ENCODE assay signal across 1 cellular context in the genomic region with DNA sequence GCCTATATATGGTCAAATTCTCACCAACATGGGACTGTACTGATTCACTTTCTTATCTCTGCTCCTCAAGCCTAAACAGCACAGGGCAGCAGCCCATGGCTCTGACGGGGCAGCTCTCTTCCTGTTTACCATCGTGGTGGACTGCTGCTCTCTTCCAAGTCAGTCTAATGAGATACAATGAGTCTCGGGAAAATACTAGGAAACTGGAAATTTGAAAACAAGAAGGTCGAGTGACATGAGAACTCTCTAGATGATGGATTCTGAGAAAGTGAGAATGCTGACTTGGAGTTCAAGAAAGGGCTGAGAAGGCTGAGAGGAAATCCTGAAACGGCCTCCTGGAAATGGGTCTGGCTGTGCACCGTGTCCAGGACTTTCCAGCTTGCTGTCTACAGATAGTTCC.
TF ChIP-seq lines count a peak whose summit lies in the region.

No MANE protein-coding gene starts in this region.

TF ChIP-seq in liver, 16 proteins besides CTCF, POLR2A, EP300 and RAD21 (continued from another document):
- TF ChIP-seq, protein P1, sequence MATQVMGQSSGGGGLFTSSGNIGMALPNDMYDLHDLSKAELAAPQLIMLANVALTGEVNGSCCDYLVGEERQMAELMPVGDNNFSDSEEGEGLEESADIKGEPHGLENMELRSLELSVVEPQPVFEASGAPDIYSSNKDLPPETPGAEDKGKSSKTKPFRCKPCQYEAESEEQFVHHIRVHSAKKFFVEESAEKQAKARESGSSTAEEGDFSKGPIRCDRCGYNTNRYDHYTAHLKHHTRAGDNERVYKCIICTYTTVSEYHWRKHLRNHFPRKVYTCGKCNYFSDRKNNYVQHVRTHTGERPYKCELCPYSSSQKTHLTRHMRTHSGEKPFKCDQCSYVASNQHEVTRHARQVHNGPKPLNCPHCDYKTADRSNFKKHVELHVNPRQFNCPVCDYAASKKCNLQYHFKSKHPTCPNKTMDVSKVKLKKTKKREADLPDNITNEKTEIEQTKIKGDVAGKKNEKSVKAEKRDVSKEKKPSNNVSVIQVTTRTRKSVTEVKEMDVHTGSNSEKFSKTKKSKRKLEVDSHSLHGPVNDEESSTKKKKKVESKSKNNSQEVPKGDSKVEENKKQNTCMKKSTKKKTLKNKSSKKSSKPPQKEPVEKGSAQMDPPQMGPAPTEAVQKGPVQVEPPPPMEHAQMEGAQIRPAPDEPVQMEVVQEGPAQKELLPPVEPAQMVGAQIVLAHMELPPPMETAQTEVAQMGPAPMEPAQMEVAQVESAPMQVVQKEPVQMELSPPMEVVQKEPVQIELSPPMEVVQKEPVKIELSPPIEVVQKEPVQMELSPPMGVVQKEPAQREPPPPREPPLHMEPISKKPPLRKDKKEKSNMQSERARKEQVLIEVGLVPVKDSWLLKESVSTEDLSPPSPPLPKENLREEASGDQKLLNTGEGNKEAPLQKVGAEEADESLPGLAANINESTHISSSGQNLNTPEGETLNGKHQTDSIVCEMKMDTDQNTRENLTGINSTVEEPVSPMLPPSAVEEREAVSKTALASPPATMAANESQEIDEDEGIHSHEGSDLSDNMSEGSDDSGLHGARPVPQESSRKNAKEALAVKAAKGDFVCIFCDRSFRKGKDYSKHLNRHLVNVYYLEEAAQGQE (IDR thresholded peaks at IDR 0.05), result no peak
- TF ChIP-seq SP1 (IDR thresholded peaks at IDR 0.05) (peak; percentile 52), FOXA1 (IDR thresholded peaks at IDR 0.05) (no peak), JUND (IDR thresholded peaks at IDR 0.05) (no peak), TAF1 (conservative IDR thresholded peaks at IDR 0.05) (no peak), HNF4G (IDR thresholded peaks at IDR 0.05) (no peak), YY1 (IDR thresholded peaks at IDR 0.05) (no peak), HNF4A (conservative IDR thresholded peaks at IDR 0.05) (no peak), NR2F2 (IDR thresholded peaks at IDR 0.05) (peak; percentile 86)
- TF ChIP-seq, protein P2, sequence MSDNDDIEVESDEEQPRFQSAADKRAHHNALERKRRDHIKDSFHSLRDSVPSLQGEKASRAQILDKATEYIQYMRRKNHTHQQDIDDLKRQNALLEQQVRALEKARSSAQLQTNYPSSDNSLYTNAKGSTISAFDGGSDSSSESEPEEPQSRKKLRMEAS (IDR thresholded peaks at IDR 0.05), result no peak
- TF ChIP-seq, protein P3, sequence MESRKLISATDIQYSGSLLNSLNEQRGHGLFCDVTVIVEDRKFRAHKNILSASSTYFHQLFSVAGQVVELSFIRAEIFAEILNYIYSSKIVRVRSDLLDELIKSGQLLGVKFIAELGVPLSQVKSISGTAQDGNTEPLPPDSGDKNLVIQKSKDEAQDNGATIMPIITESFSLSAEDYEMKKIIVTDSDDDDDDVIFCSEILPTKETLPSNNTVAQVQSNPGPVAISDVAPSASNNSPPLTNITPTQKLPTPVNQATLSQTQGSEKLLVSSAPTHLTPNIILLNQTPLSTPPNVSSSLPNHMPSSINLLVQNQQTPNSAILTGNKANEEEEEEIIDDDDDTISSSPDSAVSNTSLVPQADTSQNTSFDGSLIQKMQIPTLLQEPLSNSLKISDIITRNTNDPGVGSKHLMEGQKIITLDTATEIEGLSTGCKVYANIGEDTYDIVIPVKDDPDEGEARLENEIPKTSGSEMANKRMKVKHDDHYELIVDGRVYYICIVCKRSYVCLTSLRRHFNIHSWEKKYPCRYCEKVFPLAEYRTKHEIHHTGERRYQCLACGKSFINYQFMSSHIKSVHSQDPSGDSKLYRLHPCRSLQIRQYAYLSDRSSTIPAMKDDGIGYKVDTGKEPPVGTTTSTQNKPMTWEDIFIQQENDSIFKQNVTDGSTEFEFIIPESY (IDR thresholded peaks at IDR 0.05), result no peak
